Comparison of ENCODE assay signal across 8 cellular contexts in genomic region chr1:178344513-178345077, GRCh38.
DNase-seq lines count a peak whose midpoint lies in the region; ATAC-seq lines count a peak whose summit lies in the region.

No MANE protein-coding gene starts in this region.

- peak; percentile 74 for ATAC-seq in HG03565 (IDR thresholded peaks at IDR 0.05; ENCODE audit: unreplicated experiment)
- no peak for ATAC-seq in GM19452 (IDR thresholded peaks at IDR 0.05; ENCODE audit: unreplicated experiment)

- DNase-seq in GM04503 (ENCODE audit: low read depth) (peak; percentile 96), SKM-1 treated with dmso at 0.1 percent for 144 hours (lab: John Stamatoyannopoulos, UW; ENCODE audit: unreplicated experiment) (peak; percentile 96), glomerular visceral epithelial cell (ENCODE audit: extremely low spot score) (peak; percentile 77), retina (peak; percentile 49), mesenteric fat pad (ENCODE audit: low spot score) (no peak), NCI-H2171 (lab: John Stamatoyannopoulos, UW) (no peak)

Comparison
In these comparisons a context has a peak if more than half of its experiments do, and no peak if none do; other contexts are left out.
1. DNase-seq: peak in GM04503 (single experiment), SKM-1 treated with dmso at 0.1 percent for 144 hours (single experiment), glomerular visceral epithelial cell (single experiment) and retina (single experiment); none in mesenteric fat pad (single experiment) and NCI-H2171 (single experiment).